8 cellular contexts compared by ENCODE assay signal in the genomic region with DNA sequence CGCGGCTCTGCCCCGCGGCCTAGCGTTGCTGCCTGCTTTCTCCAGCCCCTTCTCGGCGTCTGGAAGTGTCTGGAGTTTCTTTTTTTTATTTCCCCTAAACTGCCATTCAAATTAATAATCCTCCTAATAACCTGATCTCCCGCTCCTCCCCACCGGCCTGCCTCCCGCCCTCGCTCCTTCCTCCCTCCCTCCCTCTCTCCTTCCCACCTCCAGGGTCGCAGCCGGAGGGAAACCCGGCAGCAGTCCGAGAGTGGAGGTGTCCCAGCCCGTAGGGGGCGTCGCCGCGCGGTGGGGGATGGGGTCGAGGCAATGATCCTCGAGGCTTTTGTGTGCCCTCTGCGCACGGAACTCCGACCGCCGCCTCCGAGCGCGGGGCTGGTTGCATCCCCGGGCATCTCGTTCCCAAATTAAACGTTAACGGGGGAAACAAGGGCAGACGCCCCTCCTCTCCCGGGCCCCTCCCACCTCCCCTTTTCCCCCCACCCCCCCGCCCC. TPM values are rescaled to one million over a fixed set of nuclear protein-coding genes. Genes with fewer than 3 reads are reported as not detected.
DNase-seq lines count a peak whose midpoint lies in the region; ATAC-seq and TF ChIP-seq lines count a peak whose summit lies in the region.

No MANE protein-coding gene starts in this region.

- peak; percentile 6 for ATAC-seq in HG02943 (IDR thresholded peaks at IDR 0.05; ENCODE audit: low read depth, unreplicated experiment)
- ATAC-seq in naive thymus-derived CD4-positive, alpha-beta T cell: peak; percentile 42

- DNase-seq in GM12865 (ENCODE audit: low read depth) (peak; percentile 78), NOMO-1 (lab: John Stamatoyannopoulos, UW; ENCODE audit: unreplicated experiment in 2 of 2) (peak; percentile 40 to 66), esophagus squamous epithelium (lab: John Stamatoyannopoulos, UW) (no peak), substantia nigra (lab: John Stamatoyannopoulos, UW) (peak in 29 of 49 donors; percentile 8 to 59 (median 30)), GM19240 (ENCODE audit: insufficient read length, low spot score) (no peak)
- DNase-seq in activated T-cell treated with anti-CD3 and anti-CD28 coated beads, Interleukin-2, amount 50 U/mL, for 1 hour: peak; percentile 73
- DNase-seq in naive thymus-derived CD4-positive, alpha-beta T cell: peak; percentile 40 to 76 (median 55)

- H3K9me3 Mint-ChIP-seq in naive thymus-derived CD4-positive, alpha-beta T cell: peaks cover 0 to 1% (median 0%) of the 10 kb centered on the region in 11 donors

- peaks cover 0 to 15% (median 0%) of the 10 kb centered on the region in 5 donors for H3K27me3 Mint-ChIP-seq in naive thymus-derived CD4-positive, alpha-beta T cell

- CTCF ChIA-PET in naive thymus-derived CD4-positive, alpha-beta T cell (lab: Charles Lee): interaction anchor here (0.9 to 5.9 kb wide), 3 partner anchors 105 to 531 kb away, joined by 3 to 114 read pairs (median 22); partner anchors contain the start of gene CRADD

- TF ChIP-seq CTCF in GM12865 (IDR thresholded peaks at IDR 0.05; ENCODE audit: insufficient read depth, low read depth, low read length, missing control alignments): peak; percentile 40
- TF ChIP-seq CTCF in esophagus squamous epithelium (IDR thresholded peaks at IDR 0.05): peak in 1 of 6 experiments; percentile 25

- POLR2A ChIA-PET in naive thymus-derived CD4-positive, alpha-beta T cell (lab: Charles Lee): interaction anchor here (0.8 to 1.5 kb wide), 3 partner anchors 105 to 530 kb away, joined by 3 read pairs; partner anchors contain the start of gene CRADD

- peak overlapping the region; percentile 78 to 98 (median 92) for H3K4me3 Mint-ChIP-seq in naive thymus-derived CD4-positive, alpha-beta T cell

- H3K27ac ChIP-seq in esophagus squamous epithelium (peak overlapping the region; percentile 82 to 96 (median 93)), substantia nigra (ENCODE audit: low read depth, low read length, poor library complexity, severe bottlenecking) (peak overlapping the region; percentile 35)
- peak overlapping the region; percentile 78 for H3K27ac ChIP-seq in naive thymus-derived CD4-positive, alpha-beta T cell (ENCODE audit: low read depth, low read length)

- peaks cover 0 to 34% (median 0%) of the 10 kb centered on the region in 4 donors for H3K27me3 ChIP-seq in esophagus squamous epithelium
- no peaks in the 10 kb centered on the region for H3K27me3 ChIP-seq in naive thymus-derived CD4-positive, alpha-beta T cell (ENCODE audit: control insufficient read depth in 2 of 2, insufficient read depth in 2 of 2, low read length in 2 of 2)

- 0 to 1% methylated on average over 9 to 15 of the region's 38 CpGs for WGBS in esophagus squamous epithelium, 2 donors

- peaks cover 4 to 30% (median 5%) of the 10 kb centered on the region in 5 donors for H3K36me3 Mint-ChIP-seq in naive thymus-derived CD4-positive, alpha-beta T cell

- TF ChIP-seq POLR2A in esophagus squamous epithelium (IDR thresholded peaks at IDR 0.05): no peak

- peaks cover 24 to 44% (median 38%) of the 10 kb centered on the region in 7 donors for H3K4me1 Mint-ChIP-seq in naive thymus-derived CD4-positive, alpha-beta T cell

- H3K27ac Mint-ChIP-seq in naive thymus-derived CD4-positive, alpha-beta T cell: peak overlapping the region in 5 of 9 donors; percentile 12 to 91 (median 67)

- H3K4me3 ChIP-seq in GM12865 (ENCODE audit: low read depth, low read length) (peak overlapping the region; percentile 80), esophagus squamous epithelium (peak overlapping the region; percentile 65 to 86 (median 78))
- peak overlapping the region; percentile 89 for H3K4me3 ChIP-seq in naive thymus-derived CD4-positive, alpha-beta T cell (ENCODE audit: low read length)

- H3K4me1 ChIP-seq in esophagus squamous epithelium: peaks cover 12 to 63% (median 18%) of the 10 kb centered on the region in 3 donors
- peaks cover 14 to 16% of the 10 kb centered on the region in 2 donors for H3K4me1 ChIP-seq in naive thymus-derived CD4-positive, alpha-beta T cell (ENCODE audit: control insufficient read depth in 2 of 2, insufficient read depth in 2 of 2, low read length in 2 of 2)

- no peaks in the 10 kb centered on the region for H3K9me3 ChIP-seq in esophagus squamous epithelium
- no peaks in the 10 kb centered on the region for H3K9me3 ChIP-seq in naive thymus-derived CD4-positive, alpha-beta T cell (ENCODE audit: control insufficient read depth in 2 of 3, low read length in 3 of 3)

- peaks cover 0 to 17% (median 0%) of the 10 kb centered on the region in 3 donors for H3K36me3 ChIP-seq in esophagus squamous epithelium
- H3K36me3 ChIP-seq in naive thymus-derived CD4-positive, alpha-beta T cell (ENCODE audit: control insufficient read depth in 2 of 3, insufficient read depth in 3 of 3, low read length in 3 of 3): peaks cover 0 to 10% (median 0%) of the 10 kb centered on the region in 3 experiments

- intact Hi-C loops in esophagus squamous epithelium (cut with DNase I): loop anchor here (10.0 kb wide), 1 partner anchor 173 kb away; no protein-coding TSS in a partner anchor
- intact Hi-C loops in naive thymus-derived CD4-positive, alpha-beta T cell (cut with micrococcal nuclease): loop anchor here (1.0 to 10.0 kb wide), 16 partner anchors 20 to 1981 kb away; partner anchors contain the start of genes EEA1 (in 1 of the 2), FGD6 (in 1 of the 2), METAP2 (in 1 of the 2) and NDUFA12 (in 1 of the 2)

RNA-seq across cellular contexts. Expression of gene SOCS2, which starts 1.1 kb away (rescaled TPM):
- total RNA-seq in esophagus squamous epithelium: 10 to 100 TPM in 2 of 4 donors, 1 to 10 TPM in 2; 3.4 to 18.5 (median 9.8) TPM
- total RNA-seq in naive thymus-derived CD4-positive, alpha-beta T cell: 10 to 100 TPM in 3 of 5 experiments, 1 to 10 TPM in 2; 2.5 to 46.7 (median 34.7) TPM
- polyA plus RNA-seq in naive thymus-derived CD4-positive, alpha-beta T cell: 10 to 100 TPM; 22.6 to 46.0 TPM

Comparison
In these comparisons a context has a peak if more than half of its experiments do, and no peak if none do; other contexts are left out.
1. DNase-seq: peak in GM12865 (single experiment), NOMO-1 (2 of 2), activated T-cell treated with anti-CD3 and anti-CD28 coated beads, Interleukin-2, amount 50 U/mL, for 1 hour (single experiment), naive thymus-derived CD4-positive, alpha-beta T cell (9 of 9) and substantia nigra (29 of 49); none in esophagus squamous epithelium (single experiment) and GM19240 (single experiment).
2. H3K27ac ChIP-seq: peak in every context shown above with its lines; median percentile 93 in esophagus squamous epithelium; 78 in naive thymus-derived CD4-positive, alpha-beta T cell; 35 in substantia nigra.
3. Peak in every context shown above with its lines, with median percentiles within 50 percentile points of each other: H3K4me3 ChIP-seq.